In the genomic region with DNA sequence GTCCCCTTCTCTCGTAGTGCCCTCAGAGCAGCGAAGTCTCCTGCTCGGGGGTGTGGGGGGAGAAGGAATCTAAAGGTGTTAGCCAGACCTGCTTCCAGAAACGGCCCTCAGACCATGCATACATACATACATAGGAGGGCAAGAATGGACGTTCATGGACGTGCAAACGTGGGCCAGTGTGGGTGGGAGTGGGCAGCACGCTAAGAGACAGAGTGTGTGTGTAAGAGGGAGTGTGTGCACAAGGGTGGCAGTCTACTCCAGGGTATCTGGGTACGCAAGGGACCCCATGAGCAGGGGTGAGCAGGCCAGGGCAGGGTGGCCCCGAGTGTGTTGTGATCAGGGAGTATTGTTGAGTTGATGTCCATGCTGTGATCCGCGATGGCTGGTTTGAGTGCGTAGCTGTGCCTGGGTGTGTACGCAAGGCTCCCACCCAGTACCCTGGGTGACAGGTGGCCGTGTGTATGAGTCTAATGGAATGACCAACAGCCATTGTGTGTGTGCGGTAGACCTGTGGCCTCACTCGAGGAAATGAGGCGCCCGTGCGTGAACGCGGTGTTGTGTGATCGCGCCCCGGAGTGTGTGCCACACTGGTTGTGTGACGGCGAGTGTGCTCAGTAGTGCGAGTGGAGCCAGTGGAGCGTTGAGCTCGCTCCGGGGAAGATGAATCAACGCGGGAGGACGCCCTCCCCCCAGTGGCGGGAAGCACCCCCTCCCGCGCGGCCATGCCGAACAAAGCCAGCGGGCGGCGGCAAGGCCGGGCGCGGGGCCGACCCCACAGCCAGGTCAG, we compare ENCODE assay signal across 8 cellular contexts. TPM values are rescaled to one million over a fixed set of nuclear protein-coding genes. Genes with fewer than 3 reads are reported as not detected.
A peak's percentile ranks its signal among the peaks of the same experiment; 100 is the strongest.
DNase-seq lines count a peak whose midpoint lies in the region; ATAC-seq and TF ChIP-seq lines count a peak whose summit lies in the region.

No MANE protein-coding gene starts in this region.

- peak overlapping the region; percentile 88 for H3K4me3 Mint-ChIP-seq in activated T-helper 1 cell treated with anti-CD3 and anti-CD28 coated beads, Interleukin-12 subunit alpha, Interleukin-12 subunit beta, Interleukin-2, Interleukin-4 antibody, amounts not matched to agents 30 ng/mL and 10 ng/mL and 1 ng/mL, durations not matched to agents 14 hours and 24 hours and 36 hours

- no peak for TF ChIP-seq CTCF in 22Rv1 (IDR thresholded peaks at IDR 0.05)

- no peaks in the 10 kb centered on the region for H3K36me3 Mint-ChIP-seq in activated T-helper 1 cell treated with anti-CD3 and anti-CD28 coated beads, Interleukin-12 subunit alpha, Interleukin-12 subunit beta, Interleukin-2, Interleukin-4 antibody, amounts not matched to agents 30 ng/mL and 10 ng/mL and 1 ng/mL, durations not matched to agents 14 hours and 24 hours and 36 hours (ENCODE audit: low read depth)

- no peaks in the 10 kb centered on the region for H3K4me1 ChIP-seq in iPS-18a (ENCODE audit: control insufficient read depth, low read depth, low read length)
- peaks cover 9% of the 10 kb centered on the region for H3K4me1 ChIP-seq in stomach smooth muscle (ENCODE audit: control insufficient read depth, insufficient read depth, low read length)

- H3K36me3 ChIP-seq in iPS-18a (ENCODE audit: control insufficient read depth, low read depth, low read length) (no peaks in the 10 kb centered on the region), stomach smooth muscle (ENCODE audit: control insufficient read depth in 2 of 2, insufficient read depth in 2 of 2, low read length in 2 of 2) (no peaks in the 10 kb centered on the region)

- no peak for DNase-seq in activated T-helper 1 cell treated with anti-CD3 and anti-CD28 coated beads, Interleukin-12 subunit alpha, Interleukin-12 subunit beta, Interleukin-2, Interleukin-4 antibody, amounts not matched to agents 30 ng/mL and 10 ng/mL and 1 ng/mL, durations not matched to agents 14 hours and 24 hours and 36 hours (ENCODE audit: low spot score)
- DNase-seq in inferior parietal cortex (ENCODE audit: extremely low spot score) (no peak), CD1c-positive myeloid dendritic cell (ENCODE audit: extremely low spot score) (no peak)

- ATAC-seq in GM18511 (IDR thresholded peaks at IDR 0.05; ENCODE audit: unreplicated experiment) (peak; percentile 32), HG03460 (IDR thresholded peaks at IDR 0.05; ENCODE audit: unreplicated experiment) (peak; percentile 25)

- H3K27ac Mint-ChIP-seq in activated T-helper 1 cell treated with anti-CD3 and anti-CD28 coated beads, Interleukin-12 subunit alpha, Interleukin-12 subunit beta, Interleukin-2, Interleukin-4 antibody, amounts not matched to agents 30 ng/mL and 10 ng/mL and 1 ng/mL, durations not matched to agents 14 hours and 24 hours and 36 hours, result peak overlapping the region; percentile 76

- peaks cover 36% of the 10 kb centered on the region for H3K27me3 Mint-ChIP-seq in activated T-helper 1 cell treated with anti-CD3 and anti-CD28 coated beads, Interleukin-12 subunit alpha, Interleukin-12 subunit beta, Interleukin-2, Interleukin-4 antibody, amounts not matched to agents 30 ng/mL and 10 ng/mL and 1 ng/mL, durations not matched to agents 14 hours and 24 hours and 36 hours (ENCODE audit: insufficient read depth)

- peaks cover 20% of the 10 kb centered on the region for H3K4me1 Mint-ChIP-seq in activated T-helper 1 cell treated with anti-CD3 and anti-CD28 coated beads, Interleukin-12 subunit alpha, Interleukin-12 subunit beta, Interleukin-2, Interleukin-4 antibody, amounts not matched to agents 30 ng/mL and 10 ng/mL and 1 ng/mL, durations not matched to agents 14 hours and 24 hours and 36 hours (ENCODE audit: low read depth)

- H3K9me3 Mint-ChIP-seq in activated T-helper 1 cell treated with anti-CD3 and anti-CD28 coated beads, Interleukin-12 subunit alpha, Interleukin-12 subunit beta, Interleukin-2, Interleukin-4 antibody, amounts not matched to agents 30 ng/mL and 10 ng/mL and 1 ng/mL, durations not matched to agents 14 hours and 24 hours and 36 hours, result no peaks in the 10 kb centered on the region

- H3K27ac ChIP-seq in 22Rv1, result peak overlapping the region; percentile 83
- no peak overlapping the region for H3K27ac ChIP-seq in iPS-18a (ENCODE audit: low read length)
- no peak overlapping the region for H3K27ac ChIP-seq in stomach smooth muscle (ENCODE audit: low read length)

- H3K9ac ChIP-seq in iPS-18a (ENCODE audit: low read length) (peak overlapping the region; percentile 43), stomach smooth muscle (ENCODE audit: low read length in 2 of 2) (no peak overlapping the region)

- H3K4me3 ChIP-seq in iPS-18a (ENCODE audit: low read length) (peak overlapping the region; percentile 63), stomach smooth muscle (ENCODE audit: low read length in 2 of 2) (peak overlapping the region; percentile 23 to 52)

- intact Hi-C loops in activated T-helper 1 cell treated with anti-CD3 and anti-CD28 coated beads, Interleukin-12 subunit alpha, Interleukin-12 subunit beta, Interleukin-2, Interleukin-4 antibody, amounts not matched to agents 30 ng/mL and 10 ng/mL and 1 ng/mL, durations not matched to agents 14 hours and 24 hours and 36 hours (cut with micrococcal nuclease), result loop anchor here (1.0 kb wide), 2 partner anchors 38 to 66 kb away; a partner anchor contains a TSS

- peaks cover 27% of the 10 kb centered on the region for H3K27me3 ChIP-seq in iPS-18a (ENCODE audit: control insufficient read depth, insufficient read depth, low read length)
- peaks cover 7 to 14% of the 10 kb centered on the region in 2 donors for H3K27me3 ChIP-seq in stomach smooth muscle (ENCODE audit: control insufficient read depth in 1 of 2, insufficient read depth in 2 of 2, low read length in 2 of 2)

- no peaks in the 10 kb centered on the region for H3K9me3 ChIP-seq in iPS-18a (ENCODE audit: control insufficient read depth, low read depth, low read length)
- no peaks in the 10 kb centered on the region for H3K9me3 ChIP-seq in stomach smooth muscle (ENCODE audit: control insufficient read depth in 2 of 2, low read length in 2 of 2)

RNA-seq across cellular contexts. Expression of a gene that starts 0.8 kb away (rescaled TPM):
- total RNA-seq in activated T-helper 1 cell treated with anti-CD3 and anti-CD28 coated beads, Interleukin-12 subunit alpha, Interleukin-12 subunit beta, Interleukin-2, Interleukin-4 antibody, amounts not matched to agents 30 ng/mL and 10 ng/mL and 1 ng/mL, durations not matched to agents 14 hours and 24 hours and 36 hours, result 3.1 and 3.2 TPM in 2 replicates

RNA-seq across cellular contexts. Expression of a gene that starts 21.2 kb away (rescaled TPM):
- not detected in 2 replicates for total RNA-seq in activated T-helper 1 cell treated with anti-CD3 and anti-CD28 coated beads, Interleukin-12 subunit alpha, Interleukin-12 subunit beta, Interleukin-2, Interleukin-4 antibody, amounts not matched to agents 30 ng/mL and 10 ng/mL and 1 ng/mL, durations not matched to agents 14 hours and 24 hours and 36 hours

RNA-seq across cellular contexts. Expression of a gene that starts 21.3 kb away (rescaled TPM):
- not detected in 2 replicates for total RNA-seq in activated T-helper 1 cell treated with anti-CD3 and anti-CD28 coated beads, Interleukin-12 subunit alpha, Interleukin-12 subunit beta, Interleukin-2, Interleukin-4 antibody, amounts not matched to agents 30 ng/mL and 10 ng/mL and 1 ng/mL, durations not matched to agents 14 hours and 24 hours and 36 hours

RNA-seq across cellular contexts. Expression of a gene that starts 38.2 kb away (rescaled TPM):
- 34.1 and 35.3 TPM in 2 replicates for total RNA-seq in activated T-helper 1 cell treated with anti-CD3 and anti-CD28 coated beads, Interleukin-12 subunit alpha, Interleukin-12 subunit beta, Interleukin-2, Interleukin-4 antibody, amounts not matched to agents 30 ng/mL and 10 ng/mL and 1 ng/mL, durations not matched to agents 14 hours and 24 hours and 36 hours

RNA-seq across cellular contexts. Expression of a gene that starts 60.0 kb away (rescaled TPM):
- 0.08 and 0.42 TPM in 2 replicates for total RNA-seq in activated T-helper 1 cell treated with anti-CD3 and anti-CD28 coated beads, Interleukin-12 subunit alpha, Interleukin-12 subunit beta, Interleukin-2, Interleukin-4 antibody, amounts not matched to agents 30 ng/mL and 10 ng/mL and 1 ng/mL, durations not matched to agents 14 hours and 24 hours and 36 hours
